20 cellular contexts compared by ENCODE assay signal in genomic region chr1:14128096-14128495, GRCh38.
DNase-seq lines count a peak whose midpoint lies in the region; ATAC-seq and TF ChIP-seq lines count a peak whose summit lies in the region.
"Had no signal": no experiment of that assay in that cellular context is flagged by ENCODE, and none has a peak within 500 bp of the region (broad histone marks: within the 10 kb centered on the region; RNA-seq: fewer than 3 reads in every experiment).

No MANE protein-coding gene starts in this region.

- no peaks in the 10 kb centered on the region for H3K79me2 ChIP-seq in GM23338 (replicated peaks; ENCODE audit: insufficient read depth)

- BruUV-seq in MCF 10A (replicated peaks; lab: Mats Ljungman, UMichigan), result no TSS peak
- no TSS peak for BruUV-seq in Panc1 (replicated peaks; lab: Mats Ljungman, UMichigan)

- POLR2A ChIA-PET in MCF 10A (lab: Yijun Ruan, JAX), result no interaction called here
- POLR2A ChIA-PET in Panc1 (lab: Charles Lee), result interaction anchor here (0.6 kb wide), 2 partner anchors 858 to 904 kb away, joined by 3 to 6 read pairs; no protein-coding TSS in a partner anchor

- CTCF ChIA-PET in MCF 10A (lab: Yijun Ruan, JAX), result interaction anchor here (0.6 kb wide), 1 partner anchor 636 kb away, joined by 4 read pairs; no protein-coding TSS in a partner anchor
- CTCF ChIA-PET in Panc1 (lab: Charles Lee), result no interaction called here

- H3K4me3 Mint-ChIP-seq in MCF 10A (ENCODE audit: unreplicated experiment) (no peak overlapping the region), GM23338 (no peak overlapping the region)
- H3K4me3 Mint-ChIP-seq: CD14-positive monocyte, HFFc6 had no signal

- intact Hi-C loops in MCF 10A (cut with micrococcal nuclease), result no loop called here
- intact Hi-C loops in breast epithelium (cut with DNase I; ENCODE audit: low total_unique reads), result no loop called here
- intact Hi-C loops in Panc1 (cut with micrococcal nuclease; ENCODE audit: unreplicated experiment), result no loop called here

- H3K4me2 ChIP-seq in GM23338, result no peak overlapping the region
- H3K4me2 ChIP-seq: A549, PC-9 had no signal

- H4K20me1 ChIP-seq in GM23338 (replicated peaks; ENCODE audit: insufficient read depth), result no peaks in the 10 kb centered on the region

- no peak overlapping the region for H2AFZ ChIP-seq in GM23338
- H2AFZ ChIP-seq: PC-9 had no signal

- H3K36me3 ChIP-seq in breast epithelium, result no peaks in the 10 kb centered on the region
- no peaks in the 10 kb centered on the region for H3K36me3 ChIP-seq in Panc1 (ENCODE audit: control insufficient read depth, insufficient read depth, low read length)
- no peaks in the 10 kb centered on the region for H3K36me3 ChIP-seq in GM23338 (ENCODE audit: insufficient read depth)

- peaks cover 14% of the 10 kb centered on the region for H3K9me2 ChIP-seq in GM23338 (ENCODE audit: insufficient read depth)

- DNase-seq in MCF 10A (ENCODE audit: unreplicated experiment) (peak; percentile 27), breast epithelium (ENCODE audit: low spot score in 2 of 2) (no peak), Panc1 (ENCODE audit: low read depth, low spot score) (no peak), foreskin keratinocyte (no peak), GM23338 (ENCODE audit: low spot score) (no peak), NCI-H526 (lab: John Stamatoyannopoulos, UW) (no peak), superior temporal gyrus (ENCODE audit: extremely low spot score) (no peak), NCI-H524 (lab: John Stamatoyannopoulos, UW) (no peak)
- DNase-seq: Calu3, HFFc6, KBM-7, MM.1S, NCI-H1105, NCI-H2029, NCI-H526 treated with DMSO at 0.1 percent for 48 hours, PC-9, SHP77 treated with DMSO at 0.1 percent for 48 hours had no signal

- H3K27ac Mint-ChIP-seq in MCF 10A (ENCODE audit: low read depth, unreplicated experiment), result no peak overlapping the region
- H3K27ac Mint-ChIP-seq in GM23338, result no peak overlapping the region; the same call in 1 of the 2 replicates
- H3K27ac Mint-ChIP-seq: HFFc6 had no signal

- no peak for TF ChIP-seq POLR2A in breast epithelium (IDR thresholded peaks at IDR 0.05)

- H3K9me3 Mint-ChIP-seq in MCF 10A (ENCODE audit: unreplicated experiment) (no peaks in the 10 kb centered on the region), GM23338 (no peaks in the 10 kb centered on the region; the same call in 2 of the 3 replicates)

- no peak overlapping the region for H3K27ac ChIP-seq in breast epithelium
- H3K27ac ChIP-seq in Panc1 (ENCODE audit: low read length), result no peak overlapping the region
- H3K27ac ChIP-seq in foreskin keratinocyte, result no peak overlapping the region
- no peak overlapping the region for H3K27ac ChIP-seq in GM23338 (ENCODE audit: low read depth)
- H3K27ac ChIP-seq: A549, HL-60, PC-9 had no signal

- H3K27me3 Mint-ChIP-seq in MCF 10A (ENCODE audit: insufficient read depth, unreplicated experiment) (no peaks in the 10 kb centered on the region), GM23338 (ENCODE audit: insufficient read depth, low read depth, poor library complexity) (peaks cover 8% of the 10 kb centered on the region)

- H3F3A ChIP-seq in GM23338 (replicated peaks; ENCODE audit: low read depth), result no peaks in the 10 kb centered on the region

- H3K9me3 ChIP-seq in breast epithelium (no peaks in the 10 kb centered on the region), Panc1 (ENCODE audit: control insufficient read depth, insufficient read depth, low read depth, low read length) (no peaks in the 10 kb centered on the region)
- H3K9me3 ChIP-seq: A549 had no signal

- H3K27me3 ChIP-seq in breast epithelium, result no peaks in the 10 kb centered on the region
- no peaks in the 10 kb centered on the region for H3K27me3 ChIP-seq in Panc1 (ENCODE audit: control insufficient read depth, insufficient read depth, low read length)
- H3K27me3 ChIP-seq in foreskin keratinocyte, result no peaks in the 10 kb centered on the region
- H3K27me3 ChIP-seq in GM23338 (ENCODE audit: insufficient read depth), result no peaks in the 10 kb centered on the region

- H3K4me3 ChIP-seq in breast epithelium (no peak overlapping the region), Panc1 (ENCODE audit: low read depth in 2 of 2, low read length in 2 of 2) (no peak overlapping the region), GM23338 (no peak overlapping the region)
- H3K4me3 ChIP-seq: A549, PC-9 had no signal

- ATAC-seq in Panc1 (peak; percentile 68), foreskin keratinocyte (peak; percentile 54), GM23338 (no peak)
- ATAC-seq: A549 had no signal

- H3K4me1 Mint-ChIP-seq in MCF 10A (ENCODE audit: insufficient read depth, unreplicated experiment) (no peaks in the 10 kb centered on the region), GM23338 (peaks cover 7% of the 10 kb centered on the region)
- H3K4me1 Mint-ChIP-seq: CD14-positive monocyte had no signal

- TF ChIP-seq CTCF in MCF 10A (IDR thresholded peaks at IDR 0.05; ENCODE audit: unreplicated experiment), result no peak
- no peak for TF ChIP-seq CTCF in breast epithelium (IDR thresholded peaks at IDR 0.05)
- no peak for TF ChIP-seq CTCF in Panc1 (IDR thresholded peaks at IDR 0.05)
- TF ChIP-seq CTCF in foreskin keratinocyte (conservative IDR thresholded peaks at IDR 0.05), result no peak
- TF ChIP-seq CTCF in GM23338 (conservative IDR thresholded peaks at IDR 0.05; ENCODE audit: low read depth in 2 of 2), result no peak

- in situ Hi-C loops in Panc1 (cut with HindIII; ENCODE audit: low pct_unique_long_range_greater_than_20kb, low sequenced_read_pairs), result no loop called here

- no peaks in the 10 kb centered on the region for H3K4me1 ChIP-seq in breast epithelium
- H3K4me1 ChIP-seq in Panc1 (ENCODE audit: control insufficient read depth, insufficient read depth, low read length), result no peaks in the 10 kb centered on the region
- no peaks in the 10 kb centered on the region for H3K4me1 ChIP-seq in foreskin keratinocyte
- H3K4me1 ChIP-seq in GM23338 (ENCODE audit: insufficient read depth), result no peaks in the 10 kb centered on the region
- H3K4me1 ChIP-seq: A549 had no signal

- peaks cover 7% of the 10 kb centered on the region for H3K36me3 Mint-ChIP-seq in MCF 10A (ENCODE audit: insufficient read depth, unreplicated experiment)
- H3K36me3 Mint-ChIP-seq in GM23338 (ENCODE audit: low read depth), result no peaks in the 10 kb centered on the region
- H3K36me3 Mint-ChIP-seq: CD14-positive monocyte had no signal

TF ChIP-seq in GM23338, 12 proteins besides CTCF, POLR2A, EP300 and RAD21:
- no peak for TF ChIP-seq CREB1 (CRISPR knock-in tag; IDR thresholded peaks at IDR 0.05; ENCODE audit: low read depth)
- TF ChIP-seq JUNB (IDR thresholded peaks at IDR 0.05; ENCODE audit: unreplicated experiment), result no peak
- TF ChIP-seq REST (IDR thresholded peaks at IDR 0.05; ENCODE audit: unreplicated experiment), result no peak
- TF ChIP-seq EZH2 (IDR thresholded peaks at IDR 0.05; ENCODE audit: low read depth, unreplicated experiment), result no peak
- TF ChIP-seq ZNF331 (CRISPR knock-in tag; IDR thresholded peaks at IDR 0.05; ENCODE audit: low read depth), result no peak
